8 cellular contexts compared by ENCODE assay signal in genomic region chr10:117496616-117497028, GRCh38. TPM values are rescaled to one million over a fixed set of nuclear protein-coding genes. Genes with fewer than 3 reads are reported as not detected.
DNase-seq lines count a peak whose midpoint lies in the region; ATAC-seq and TF ChIP-seq lines count a peak whose summit lies in the region.

No MANE protein-coding gene starts in this region.

- no peaks in the 10 kb centered on the region for H3K36me3 ChIP-seq in testis (ENCODE audit: low read depth, missing control alignments)

- intact Hi-C loops in testis (cut with DNase I; ENCODE audit: low total_unique reads): no loop called here

- H3K4me1 ChIP-seq in testis: no peaks in the 10 kb centered on the region

- WGBS in testis, 2 donors: 4 to 5% methylated on average over 17 of the region's 17 CpGs

- H3K9me3 ChIP-seq in testis: no peaks in the 10 kb centered on the region

- H3K4me3 ChIP-seq in testis: no peak overlapping the region

- TF ChIP-seq CTCF in LNCAP (IDR thresholded peaks at IDR 0.05) (peak; percentile 95), omental fat pad (IDR thresholded peaks at IDR 0.05) (peak in 2 of 3 donors; percentile 25 to 94), testis (IDR thresholded peaks at IDR 0.05) (peak; percentile 85 to 93 (median 88))

- H3K27ac ChIP-seq in testis: no peak overlapping the region

- peak; percentile 83 for DNase-seq in Daoy (ENCODE audit: low read depth)
- DNase-seq in SIG-M5 (lab: John Stamatoyannopoulos, UW): peak; percentile 2
- DNase-seq in activated effector memory CD4-positive, alpha-beta T cell treated with anti-CD3 and anti-CD28 coated beads, Interleukin-2, amount 50 U/mL, for 16 hours: peak; percentile 88
- peak; percentile 61 for DNase-seq in foreskin melanocyte
- DNase-seq in omental fat pad (ENCODE audit: low spot score): peak; percentile 69
- DNase-seq in testis: peak; percentile 88

- TF ChIP-seq POLR2A in testis (IDR thresholded peaks at IDR 0.05): no peak

- ATAC-seq in GM21825 (IDR thresholded peaks at IDR 0.05; ENCODE audit: unreplicated experiment) (peak; percentile 89), omental fat pad (ENCODE audit: low FRiP score) (peak; percentile 87)

- no peaks in the 10 kb centered on the region for H3K27me3 ChIP-seq in testis

RNA-seq across cellular contexts. Expression of gene EMX2, which starts 45.9 kb away (rescaled TPM):
- total RNA-seq in Daoy (2014; rRNA removed; shearing (Covaris generic)): 0.57 and 3.9 TPM in 2 replicates
- total RNA-seq in omental fat pad: under 1 TPM in 2 of 4 donors, not detected in 2; 0.25 to 0.28 TPM
- 1 to 10 TPM; 1.5 to 1.9 TPM for total RNA-seq in testis
- 6.9 TPM for polyA plus RNA-seq in testis (ENCODE audit: insufficient read depth, low read depth, low replicate concordance)

Comparison
In these comparisons a context has a peak if more than half of its experiments do, and no peak if none do; other contexts are left out.
1. DNase-seq: peak in every context shown above with its lines; median percentile 88 in activated effector memory CD4-positive, alpha-beta T cell treated with anti-CD3 and anti-CD28 coated beads, Interleukin-2, amount 50 U/mL, for 16 hours; 88 in testis; 83 in Daoy; 69 in omental fat pad; 61 in foreskin melanocyte; 2 in SIG-M5.